3 cellular contexts compared by ENCODE assay signal in genomic region chr2:164624296-164624695, GRCh38.
TF ChIP-seq lines count a peak whose summit lies in the region.

No MANE protein-coding gene starts in this region.

TF ChIP-seq in SK-N-SH, 30 proteins besides CTCF, POLR2A, EP300 and RAD21 (continued from another document):
- TF ChIP-seq MEF2A (IDR thresholded peaks at IDR 0.05; ENCODE audit: borderline replicate concordance, low read depth) (no peak), MXI1 (IDR thresholded peaks at IDR 0.05; ENCODE audit: low read depth, low read length) (no peak), FOXM1 (IDR thresholded peaks at IDR 0.05; ENCODE audit: low read depth) (no peak)

TF ChIP-seq in SK-N-SH treated with all-trans-retinoic acid at 6 μM for 48 hours, 23 proteins besides CTCF, POLR2A, EP300 and RAD21 (continued from another document):
- TF ChIP-seq CSRNP3 (CRISPR knock-in tag; IDR thresholded peaks at IDR 0.05) (no peak), OSR1 (CRISPR knock-in tag; IDR thresholded peaks at IDR 0.05) (no peak), ZNF8 (CRISPR knock-in tag; IDR thresholded peaks at IDR 0.05) (no peak), ZFP30 (CRISPR knock-in tag; IDR thresholded peaks at IDR 0.05) (no peak), CREB5 (CRISPR knock-in tag; IDR thresholded peaks at IDR 0.05; ENCODE audit: low read depth) (no peak)
TF ChIP-seq in SK-N-SH treated with all-trans-retinoic acid at 6 μM for 48 hours: peak in this region for 0.

TF ChIP-seq in endothelial cell of umbilical vein, 7 proteins besides CTCF, POLR2A, EP300 and RAD21 (continued from another document):
- TF ChIP-seq GATA2 (IDR thresholded peaks at IDR 0.05; ENCODE audit: insufficient read depth, insufficient read length, low read depth, low read length) (peak; percentile 62), MYC (IDR thresholded peaks at IDR 0.05; ENCODE audit: low read depth, low read length) (no peak), POLR2AphosphoS5 (IDR thresholded peaks at IDR 0.05; ENCODE audit: insufficient read depth, low read depth, low read length) (no peak)
